1 cellular context compared by ENCODE assay signal in genomic region chr6:52517502-52518278, GRCh38.
A peak's percentile ranks its signal among the peaks of the same experiment; 100 is the strongest.
TF ChIP-seq lines count a peak whose summit lies in the region.

No MANE protein-coding gene starts in this region.

TF ChIP-seq in HEK293, 187 proteins besides CTCF, POLR2A, EP300 and RAD21 (continued from another document and continues in another):
- peak; percentile 93 for TF ChIP-seq HIC1 (tag by site-specific recombination; IDR thresholded peaks at IDR 0.05)
- 0 out of 2 replicates have a peak, but pooled peaks have one; percentile 18 for TF ChIP-seq SP3 (tag by site-specific recombination; IDR thresholded peaks at IDR 0.05)
- peak; percentile 34; the same call in 1 of the 2 replicates for TF ChIP-seq ZFP69B (tag by site-specific recombination; IDR thresholded peaks at IDR 0.05)
- TF ChIP-seq, protein P1, sequence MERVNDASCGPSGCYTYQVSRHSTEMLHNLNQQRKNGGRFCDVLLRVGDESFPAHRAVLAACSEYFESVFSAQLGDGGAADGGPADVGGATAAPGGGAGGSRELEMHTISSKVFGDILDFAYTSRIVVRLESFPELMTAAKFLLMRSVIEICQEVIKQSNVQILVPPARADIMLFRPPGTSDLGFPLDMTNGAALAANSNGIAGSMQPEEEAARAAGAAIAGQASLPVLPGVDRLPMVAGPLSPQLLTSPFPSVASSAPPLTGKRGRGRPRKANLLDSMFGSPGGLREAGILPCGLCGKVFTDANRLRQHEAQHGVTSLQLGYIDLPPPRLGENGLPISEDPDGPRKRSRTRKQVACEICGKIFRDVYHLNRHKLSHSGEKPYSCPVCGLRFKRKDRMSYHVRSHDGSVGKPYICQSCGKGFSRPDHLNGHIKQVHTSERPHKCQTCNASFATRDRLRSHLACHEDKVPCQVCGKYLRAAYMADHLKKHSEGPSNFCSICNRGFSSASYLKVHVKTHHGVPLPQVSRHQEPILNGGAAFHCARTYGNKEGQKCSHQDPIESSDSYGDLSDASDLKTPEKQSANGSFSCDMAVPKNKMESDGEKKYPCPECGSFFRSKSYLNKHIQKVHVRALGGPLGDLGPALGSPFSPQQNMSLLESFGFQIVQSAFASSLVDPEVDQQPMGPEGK (tag by site-specific recombination; IDR thresholded peaks at IDR 0.05), result peak; percentile 91
- TF ChIP-seq ZNF558 (tag by site-specific recombination; IDR thresholded peaks at IDR 0.05), result 0 out of 2 replicates have a peak, but pooled peaks have one; percentile 41
- TF ChIP-seq, protein P2, sequence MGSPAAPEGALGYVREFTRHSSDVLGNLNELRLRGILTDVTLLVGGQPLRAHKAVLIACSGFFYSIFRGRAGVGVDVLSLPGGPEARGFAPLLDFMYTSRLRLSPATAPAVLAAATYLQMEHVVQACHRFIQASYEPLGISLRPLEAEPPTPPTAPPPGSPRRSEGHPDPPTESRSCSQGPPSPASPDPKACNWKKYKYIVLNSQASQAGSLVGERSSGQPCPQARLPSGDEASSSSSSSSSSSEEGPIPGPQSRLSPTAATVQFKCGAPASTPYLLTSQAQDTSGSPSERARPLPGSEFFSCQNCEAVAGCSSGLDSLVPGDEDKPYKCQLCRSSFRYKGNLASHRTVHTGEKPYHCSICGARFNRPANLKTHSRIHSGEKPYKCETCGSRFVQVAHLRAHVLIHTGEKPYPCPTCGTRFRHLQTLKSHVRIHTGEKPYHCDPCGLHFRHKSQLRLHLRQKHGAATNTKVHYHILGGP (tag by site-specific recombination; IDR thresholded peaks at IDR 0.05), result no peak
- TF ChIP-seq, protein P3, sequence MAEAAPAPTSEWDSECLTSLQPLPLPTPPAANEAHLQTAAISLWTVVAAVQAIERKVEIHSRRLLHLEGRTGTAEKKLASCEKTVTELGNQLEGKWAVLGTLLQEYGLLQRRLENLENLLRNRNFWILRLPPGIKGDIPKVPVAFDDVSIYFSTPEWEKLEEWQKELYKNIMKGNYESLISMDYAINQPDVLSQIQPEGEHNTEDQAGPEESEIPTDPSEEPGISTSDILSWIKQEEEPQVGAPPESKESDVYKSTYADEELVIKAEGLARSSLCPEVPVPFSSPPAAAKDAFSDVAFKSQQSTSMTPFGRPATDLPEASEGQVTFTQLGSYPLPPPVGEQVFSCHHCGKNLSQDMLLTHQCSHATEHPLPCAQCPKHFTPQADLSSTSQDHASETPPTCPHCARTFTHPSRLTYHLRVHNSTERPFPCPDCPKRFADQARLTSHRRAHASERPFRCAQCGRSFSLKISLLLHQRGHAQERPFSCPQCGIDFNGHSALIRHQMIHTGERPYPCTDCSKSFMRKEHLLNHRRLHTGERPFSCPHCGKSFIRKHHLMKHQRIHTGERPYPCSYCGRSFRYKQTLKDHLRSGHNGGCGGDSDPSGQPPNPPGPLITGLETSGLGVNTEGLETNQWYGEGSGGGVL (tag by site-specific recombination; IDR thresholded peaks at IDR 0.05), result peak; percentile 55
- no peak for TF ChIP-seq MEIS1 (CRISPR knock-in tag; IDR thresholded peaks at IDR 0.05; ENCODE audit: borderline replicate concordance)
- peak; percentile 98 for TF ChIP-seq ZBTB44 (tag by site-specific recombination; IDR thresholded peaks at IDR 0.05)
- no peak for TF ChIP-seq ELK4 (IDR thresholded peaks at IDR 0.05; ENCODE audit: borderline replicate concordance, low read depth, low read length)
- no peak for TF ChIP-seq MYNN (tag by site-specific recombination; IDR thresholded peaks at IDR 0.05; ENCODE audit: borderline replicate concordance)
- peak; percentile 76; the same call in 1 of the 2 replicates for TF ChIP-seq ZNF639 (tag by site-specific recombination; IDR thresholded peaks at IDR 0.05)
- no peak for TF ChIP-seq ZNF510 (tag by site-specific recombination; IDR thresholded peaks at IDR 0.05; ENCODE audit: insufficient replicate concordance)
- peak; percentile 74 for TF ChIP-seq KLF8 (tag by site-specific recombination; IDR thresholded peaks at IDR 0.05)
- peak; percentile 80; the same call in 1 of the 2 replicates for TF ChIP-seq BCL11B (tag by site-specific recombination; IDR thresholded peaks at IDR 0.05; ENCODE audit: low read depth)
- peak; percentile 39; the same call in 1 of the 2 replicates for TF ChIP-seq ZNF518A (tag by site-specific recombination; conservative IDR thresholded peaks at IDR 0.05; ENCODE audit: low read depth)
- TF ChIP-seq, protein P4, sequence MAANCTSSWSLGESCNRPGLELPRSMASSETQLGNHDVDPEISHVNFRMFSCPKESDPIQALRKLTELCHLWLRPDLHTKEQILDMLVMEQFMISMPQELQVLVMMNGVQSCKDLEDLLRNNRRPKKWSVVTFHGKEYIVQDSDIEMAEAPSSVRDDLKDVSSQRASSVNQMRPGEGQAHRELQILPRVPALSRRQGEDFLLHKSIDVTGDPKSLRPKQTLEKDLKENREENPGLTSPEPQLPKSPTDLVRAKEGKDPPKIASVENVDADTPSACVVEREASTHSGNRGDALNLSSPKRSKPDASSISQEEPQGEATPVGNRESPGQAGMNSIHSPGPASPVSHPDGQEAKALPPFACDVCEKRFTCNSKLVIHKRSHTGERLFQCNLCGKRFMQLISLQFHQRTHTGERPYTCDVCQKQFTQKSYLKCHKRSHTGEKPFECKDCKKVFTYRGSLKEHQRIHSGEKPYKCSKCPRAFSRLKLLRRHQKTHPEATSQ (tag by site-specific recombination; IDR thresholded peaks at IDR 0.05), result no peak
- no peak for TF ChIP-seq ZNF274 (IDR thresholded peaks at IDR 0.05; ENCODE audit: low read length)
- no peak for TF ChIP-seq ZNF274 (tag by site-specific recombination; IDR thresholded peaks at IDR 0.05; ENCODE audit: borderline replicate concordance)
- TF ChIP-seq ZBTB17 (tag by site-specific recombination; IDR thresholded peaks at IDR 0.05), result peak; percentile 92
- TF ChIP-seq SALL2 (tag by site-specific recombination; IDR thresholded peaks at IDR 0.05; ENCODE audit: borderline replicate concordance), result no peak
- TF ChIP-seq ZNF37A (tag by site-specific recombination; IDR thresholded peaks at IDR 0.05), result no peak
- 0 out of 2 replicates have a peak, but pooled peaks have one; percentile 59 for TF ChIP-seq ZNF184 (tag by site-specific recombination; IDR thresholded peaks at IDR 0.05)
- TF ChIP-seq, protein P5, sequence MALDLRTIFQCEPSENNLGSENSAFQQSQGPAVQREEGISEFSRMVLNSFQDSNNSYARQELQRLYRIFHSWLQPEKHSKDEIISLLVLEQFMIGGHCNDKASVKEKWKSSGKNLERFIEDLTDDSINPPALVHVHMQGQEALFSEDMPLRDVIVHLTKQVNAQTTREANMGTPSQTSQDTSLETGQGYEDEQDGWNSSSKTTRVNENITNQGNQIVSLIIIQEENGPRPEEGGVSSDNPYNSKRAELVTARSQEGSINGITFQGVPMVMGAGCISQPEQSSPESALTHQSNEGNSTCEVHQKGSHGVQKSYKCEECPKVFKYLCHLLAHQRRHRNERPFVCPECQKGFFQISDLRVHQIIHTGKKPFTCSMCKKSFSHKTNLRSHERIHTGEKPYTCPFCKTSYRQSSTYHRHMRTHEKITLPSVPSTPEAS (tag by site-specific recombination; IDR thresholded peaks at IDR 0.05), result no peak; the same call in 1 of the 2 replicates
- TF ChIP-seq ZNF174 (tag by site-specific recombination; IDR thresholded peaks at IDR 0.05), result no peak
- 0 out of 2 replicates have a peak, but pooled peaks have one; percentile 36 for TF ChIP-seq ZBTB10 (tag by site-specific recombination; IDR thresholded peaks at IDR 0.05)
- no peak for TF ChIP-seq ZNF239 (tag by site-specific recombination; IDR thresholded peaks at IDR 0.05)
- TF ChIP-seq ZBTB8A (tag by site-specific recombination; IDR thresholded peaks at IDR 0.05), result peak; percentile 85
- TF ChIP-seq ZNF394 (tag by site-specific recombination; IDR thresholded peaks at IDR 0.05; ENCODE audit: borderline replicate concordance), result peak; percentile 59; the same call in 1 of the 2 replicates
- peak; percentile 87 for TF ChIP-seq PRDM1 (tag by site-specific recombination; IDR thresholded peaks at IDR 0.05)
- TF ChIP-seq ZNF629 (tag by site-specific recombination; IDR thresholded peaks at IDR 0.05), result peak; percentile 88
